ENCODE assay signal across 34 cellular contexts in genomic region chr4:6775746-6776145, GRCh38.
"Had no signal": no experiment of that assay in that cellular context is flagged by ENCODE, and none has a peak within 500 bp of the region (broad histone marks: within the 10 kb centered on the region; RNA-seq: fewer than 3 reads in every experiment).

No MANE protein-coding gene starts in this region.

- H3K9me3 Mint-ChIP-seq: activated naive CD4-positive, alpha-beta T cell treated with anti-CD3 and anti-CD28 coated beads, Interleukin-2, amount 10 ng/mL, durations not matched to agents 7 days and 5 days; activated T-cell treated with anti-CD3 and anti-CD28 coated beads, Interleukin-2, amount 50 U/mL, for 24 hours; nephron progenitor cell; stimulated activated naive B cell treated with anti-CD40 and anti-IgM and Interleukin-4, amounts not matched to agents 10 μg/mL and 1 μg/mL and 100 μg/mL, for 72 hours; T-helper 1 cell treated with Interleukin-12 subunit alpha and Interleukin-12 subunit beta and Interleukin-4 antibody, amounts not matched to agents 30 μg/mL and 1 μg/mL, for 36 hours had no signal

- H3K27ac Mint-ChIP-seq: activated naive CD4-positive, alpha-beta T cell treated with anti-CD3 and anti-CD28 coated beads, Interleukin-2, amount 10 ng/mL, durations not matched to agents 7 days and 5 days; activated T-cell treated with anti-CD3 and anti-CD28 coated beads, Interleukin-2, amount 50 U/mL, for 24 hours; nephron progenitor cell; stimulated activated naive B cell treated with anti-CD40 and anti-IgM and Interleukin-4, amounts not matched to agents 10 μg/mL and 1 μg/mL and 100 μg/mL, for 72 hours; T-helper 1 cell treated with Interleukin-12 subunit alpha and Interleukin-12 subunit beta and Interleukin-4 antibody, amounts not matched to agents 30 μg/mL and 1 μg/mL, for 36 hours had no signal

- H3K36me3 ChIP-seq: cardiac muscle cell, colonic mucosa, esophagus squamous epithelium, heart right ventricle, left lung, lower lobe of right lung, ovary, prostate gland, sigmoid colon, tibial nerve had no signal

- H3K27me3 Mint-ChIP-seq: activated T-cell treated with anti-CD3 and anti-CD28 coated beads, Interleukin-2, amount 50 U/mL, for 24 hours had no signal

- H3K4me3 Mint-ChIP-seq: activated naive CD4-positive, alpha-beta T cell treated with anti-CD3 and anti-CD28 coated beads, Interleukin-2, amount 10 ng/mL, durations not matched to agents 7 days and 5 days; activated T-cell treated with anti-CD3 and anti-CD28 coated beads, Interleukin-2, amount 50 U/mL, for 24 hours; brain; nephron progenitor cell; stimulated activated naive B cell treated with anti-CD40 and anti-IgM and Interleukin-4, amounts not matched to agents 10 μg/mL and 1 μg/mL and 100 μg/mL, for 72 hours; T-helper 1 cell treated with Interleukin-12 subunit alpha and Interleukin-12 subunit beta and Interleukin-4 antibody, amounts not matched to agents 30 μg/mL and 1 μg/mL, for 36 hours had no signal

- H3K27ac ChIP-seq: cardiac muscle cell, colonic mucosa, epithelial cell of prostate, esophagus squamous epithelium, heart right ventricle, left lung, lower lobe of right lung, ovary, prostate gland, sigmoid colon, tibial nerve, VCaP had no signal

- H3K36me3 Mint-ChIP-seq: activated naive CD4-positive, alpha-beta T cell treated with anti-CD3 and anti-CD28 coated beads, Interleukin-2, amount 10 ng/mL, durations not matched to agents 7 days and 5 days; brain; stimulated activated naive B cell treated with anti-CD40 and anti-IgM and Interleukin-4, amounts not matched to agents 10 μg/mL and 1 μg/mL and 100 μg/mL, for 72 hours had no signal

- H3K27me3 ChIP-seq: colonic mucosa, esophagus squamous epithelium, heart right ventricle, left lung, ovary, sigmoid colon, tibial nerve had no signal

- ATAC-seq: heart right ventricle; left lung; lower lobe of right lung; stimulated activated naive B cell treated with anti-CD40 and anti-IgM and Interleukin-4, amounts not matched to agents 10 μg/mL and 1 μg/mL and 100 μg/mL, for 72 hours had no signal

- H3K9me3 ChIP-seq: colonic mucosa, esophagus squamous epithelium, heart right ventricle, left lung, lower lobe of right lung, ovary, prostate gland, sigmoid colon, tibial nerve had no signal

- DNase-seq: activated CD4-positive, alpha-beta T cell treated with anti-CD3 and anti-CD28 coated beads for 48 hours; activated CD4-positive, alpha-beta T cell treated with anti-CD3 and anti-CD28 coated beads, Interleukin-2, amount 50 U/mL, for 48 hours; activated CD8-positive, alpha-beta memory T cell treated with anti-CD3 and anti-CD28 coated beads for 24 hours; activated CD8-positive, alpha-beta memory T cell treated with anti-CD3 and anti-CD28 coated beads, Interleukin-2, amount 50 U/mL, for 48 hours; activated gamma-delta T cell; activated naive CD4-positive, alpha-beta T cell treated with anti-CD3 and anti-CD28 coated beads, Interleukin-2, amount 10 ng/mL, durations not matched to agents 7 days and 5 days; activated T-cell treated with anti-CD3 and anti-CD28 coated beads, Interleukin-2, amount 50 U/mL, for 24 hours; aorta; cerebellar nuclear complex; colonic mucosa; effector CD8-positive, alpha-beta T cell; esophagus squamous epithelium; foreskin melanocyte; heart right ventricle; left lung; lower lobe of right lung; mesendoderm; nephron progenitor cell; ovary; retina; sigmoid colon; small intestine; stimulated activated CD4-positive, alpha-beta T cell treated with anti-CD3 and anti-CD28 coated beads, Interleukin-1b, Interleukin-23, amount 100 ng/mL, for 48 hours; stimulated activated CD4-positive, alpha-beta T cell treated with anti-CD3 and anti-CD28 coated beads, Interleukin-4, amount 100 ng/mL, for 4 hours; stimulated activated CD8-positive, alpha-beta memory T cell treated with anti-CD3 and anti-CD28 coated beads, Interleukin-4, amount 100 ng/mL, for 48 hours; stimulated activated naive B cell treated with anti-CD40 and anti-IgM and Interleukin-4, amounts not matched to agents 10 μg/mL and 1 μg/mL and 100 μg/mL, for 72 hours; T-helper 9 cell had no signal

- H3K4me1 ChIP-seq: lower lobe of right lung, sigmoid colon had no signal

- H3K4me3 ChIP-seq: cardiac muscle cell, colonic mucosa, esophagus squamous epithelium, heart right ventricle, left lung, lower lobe of right lung, ovary, prostate gland, sigmoid colon, tibial nerve had no signal
